In genomic region chr2:17517481-17518211, GRCh38 we compare ENCODE assay signal across 10 cellular contexts. TPM values are rescaled to one million over a fixed set of nuclear protein-coding genes. Genes with fewer than 3 reads are reported as not detected.
DNase-seq lines count a peak whose midpoint lies in the region; ATAC-seq, FAIRE-seq and TF ChIP-seq lines count a peak whose summit lies in the region.
"Had no signal": no experiment of that assay in that cellular context is flagged by ENCODE, and none has a peak within 500 bp of the region (broad histone marks: within the 10 kb centered on the region; RNA-seq: fewer than 3 reads in every experiment).

No MANE protein-coding gene starts in this region.

- POLR2A ChIA-PET in endothelial cell of umbilical vein (lab: Charles Lee): no interaction called here

- H3K27me3 ChIP-seq in endothelial cell of umbilical vein (ENCODE audit: control insufficient read depth in 2 of 2, insufficient read depth in 2 of 2, low read length in 2 of 2): peaks cover 0 to 47% of the 10 kb centered on the region in 2 experiments
- no peaks in the 10 kb centered on the region for H3K27me3 ChIP-seq in parathyroid adenoma (ENCODE audit: control insufficient read depth, insufficient read depth, low read length)

- CTCF ChIA-PET in endothelial cell of umbilical vein (lab: Charles Lee): no interaction called here

- no peaks in the 10 kb centered on the region for H4K20me1 ChIP-seq in endothelial cell of umbilical vein (replicated peaks; ENCODE audit: control insufficient read depth, extremely low read depth, insufficient read depth, low read length)

- no peaks in the 10 kb centered on the region for H3K4me1 Mint-ChIP-seq in activated naive CD8-positive, alpha-beta T cell treated with anti-CD3 and anti-CD28 coated beads, Interleukin-2, amount 50 U/mL, for 24 hours

- no peak overlapping the region for H3K4me3 Mint-ChIP-seq in activated naive CD8-positive, alpha-beta T cell treated with anti-CD3 and anti-CD28 coated beads, Interleukin-2, amount 50 U/mL, for 24 hours
- H3K4me3 Mint-ChIP-seq: stimulated activated naive CD8-positive, alpha-beta T cell treated with anti-CD3 and anti-CD28 coated beads, Interleukin-15, Interleukin-2, amounts not matched to agents 100 ng/mL and 50 ng/mL, for 24 hours had no signal

- no peak for TF ChIP-seq POLR2A in endothelial cell of umbilical vein (IDR thresholded peaks at IDR 0.05; ENCODE audit: low read depth, low read length)

- H3K9me3 Mint-ChIP-seq in activated naive CD8-positive, alpha-beta T cell treated with anti-CD3 and anti-CD28 coated beads, Interleukin-2, amount 50 U/mL, for 24 hours: no peaks in the 10 kb centered on the region
- H3K9me3 Mint-ChIP-seq: stimulated activated naive CD8-positive, alpha-beta T cell treated with anti-CD3 and anti-CD28 coated beads, Interleukin-15, Interleukin-2, amounts not matched to agents 100 ng/mL and 50 ng/mL, for 24 hours had no signal

- H3K4me2 ChIP-seq in endothelial cell of umbilical vein (ENCODE audit: insufficient read depth, low read length) (peak overlapping the region; percentile 79), parathyroid adenoma (ENCODE audit: low read length) (no peak overlapping the region)

- peaks cover 28% of the 10 kb centered on the region for H3K27me3 Mint-ChIP-seq in activated naive CD8-positive, alpha-beta T cell treated with anti-CD3 and anti-CD28 coated beads, Interleukin-2, amount 50 U/mL, for 24 hours

- H3K79me2 ChIP-seq in endothelial cell of umbilical vein (ENCODE audit: control insufficient read depth, insufficient read depth, low read length) (no peaks in the 10 kb centered on the region), parathyroid adenoma (no peaks in the 10 kb centered on the region)

- H3K27ac Mint-ChIP-seq in activated naive CD8-positive, alpha-beta T cell treated with anti-CD3 and anti-CD28 coated beads, Interleukin-2, amount 50 U/mL, for 24 hours: no peak overlapping the region
- H3K27ac Mint-ChIP-seq: stimulated activated naive CD8-positive, alpha-beta T cell treated with anti-CD3 and anti-CD28 coated beads, Interleukin-15, Interleukin-2, amounts not matched to agents 100 ng/mL and 50 ng/mL, for 24 hours had no signal

- BruUV-seq in endothelial cell of umbilical vein (replicated peaks; lab: Mats Ljungman, UMichigan): no TSS peak

- dilution Hi-C loops in endothelial cell of umbilical vein (cut with MboI; ENCODE audit: extremely low pct_ligation_motif_present, low sequenced_read_pairs): no loop called here

- peak overlapping the region; percentile 1 to 40 (median 2) for H3K4me3 ChIP-seq in endothelial cell of umbilical vein (replicated peaks in 1 of 3; ENCODE audit: insufficient read depth in 1 of 3, low read depth in 1 of 3, low read length in 3 of 3)
- H3K4me3 ChIP-seq in parathyroid adenoma (ENCODE audit: low read depth, low read length): no peak overlapping the region

- H3K9ac ChIP-seq in endothelial cell of umbilical vein (replicated peaks; ENCODE audit: extremely low read depth, insufficient read depth, low read length): no peak overlapping the region
- no peak overlapping the region for H3K9ac ChIP-seq in parathyroid adenoma

- peak; percentile 2 for ATAC-seq in HG03521 (IDR thresholded peaks at IDR 0.05; ENCODE audit: unreplicated experiment)
- no peak for ATAC-seq in activated naive CD8-positive, alpha-beta T cell treated with anti-CD3 and anti-CD28 coated beads, Interleukin-2, amount 50 U/mL, for 24 hours

- H2AFZ ChIP-seq in endothelial cell of umbilical vein (ENCODE audit: low read depth, low read length) (peak overlapping the region; percentile 87), parathyroid adenoma (peak overlapping the region; percentile 76)

- no peaks in the 10 kb centered on the region for H3K9me1 ChIP-seq in endothelial cell of umbilical vein (replicated peaks; ENCODE audit: control insufficient read depth, extremely low read depth, insufficient read depth, low read length)

- no peak for TF ChIP-seq CTCF in endothelial cell of umbilical vein (IDR thresholded peaks at IDR 0.05; ENCODE audit: extremely low read depth in 1 of 2, insufficient read depth in 1 of 2, low read depth in 1 of 2, low read length in 2 of 2)
- no peak for TF ChIP-seq CTCF in parathyroid adenoma (IDR thresholded peaks at IDR 0.05)

- intact Hi-C loops in endothelial cell of umbilical vein (cut with micrococcal nuclease): loop anchor here (1.0 to 2.0 kb wide), 3 partner anchors 15 to 22 kb away; no protein-coding TSS in a partner anchor

- H3K4me1 ChIP-seq in endothelial cell of umbilical vein (ENCODE audit: control insufficient read depth, extremely low read depth, insufficient read depth, low read length) (peaks cover 2% of the 10 kb centered on the region), parathyroid adenoma (no peaks in the 10 kb centered on the region)

- no peak overlapping the region for H3K27ac ChIP-seq in endothelial cell of umbilical vein (ENCODE audit: insufficient read depth, low read depth, low read length)
- no peak overlapping the region for H3K27ac ChIP-seq in parathyroid adenoma
- H3K27ac ChIP-seq: 22Rv1 had no signal

- H3K36me3 Mint-ChIP-seq in activated naive CD8-positive, alpha-beta T cell treated with anti-CD3 and anti-CD28 coated beads, Interleukin-2, amount 50 U/mL, for 24 hours (ENCODE audit: low read depth): no peaks in the 10 kb centered on the region

- H3K9me3 ChIP-seq in endothelial cell of umbilical vein (replicated peaks; ENCODE audit: control insufficient read depth, insufficient read depth, low read length) (no peaks in the 10 kb centered on the region), parathyroid adenoma (ENCODE audit: control insufficient read depth, low read length) (no peaks in the 10 kb centered on the region)

- no peak for FAIRE-seq in endothelial cell of umbilical vein (lab: Jason Lieb, UNC)

- no peaks in the 10 kb centered on the region for H3K36me3 ChIP-seq in endothelial cell of umbilical vein (ENCODE audit: control insufficient read depth in 2 of 2, extremely low read depth in 1 of 2, insufficient read depth in 2 of 2, low read length in 2 of 2)
- no peaks in the 10 kb centered on the region for H3K36me3 ChIP-seq in parathyroid adenoma (ENCODE audit: control insufficient read depth, insufficient read depth, low read length)

- DNase-seq in DMS53 (lab: John Stamatoyannopoulos, UW) (peak; percentile 32), DMS53 treated with DMSO at 0.1 percent for 48 hours (lab: John Stamatoyannopoulos, UW; ENCODE audit: unreplicated experiment) (no peak), endothelial cell of umbilical vein (ENCODE audit: low read depth, low spot score) (no peak), NCI-H1092 (lab: John Stamatoyannopoulos, UW) (no peak), kidney glomerular epithelial cell (lab: John Stamatoyannopoulos, UW) (no peak)
- no peak for DNase-seq in activated naive CD8-positive, alpha-beta T cell treated with anti-CD3 and anti-CD28 coated beads, Interleukin-2, amount 50 U/mL, for 24 hours

TF ChIP-seq in endothelial cell of umbilical vein, 7 proteins besides CTCF, POLR2A, EP300 and RAD21:
- TF ChIP-seq GATA2 (IDR thresholded peaks at IDR 0.05; ENCODE audit: insufficient read depth, insufficient read length, low read depth, low read length) (no peak), MAX (IDR thresholded peaks at IDR 0.05; ENCODE audit: insufficient read depth, insufficient read length) (no peak), EZH2 (IDR thresholded peaks at IDR 0.05; ENCODE audit: borderline replicate concordance, low read depth, low read length, severe bottlenecking) (no peak), JUN (IDR thresholded peaks at IDR 0.05; ENCODE audit: borderline replicate concordance, insufficient read depth, insufficient read length, low read depth) (no peak), POLR2AphosphoS5 (IDR thresholded peaks at IDR 0.05; ENCODE audit: insufficient read depth, low read depth, low read length) (no peak), FOS (IDR thresholded peaks at IDR 0.05; ENCODE audit: borderline replicate concordance, insufficient read depth, low read length) (no peak), MYC (IDR thresholded peaks at IDR 0.05; ENCODE audit: low read depth, low read length) (no peak)

RNA-seq across cellular contexts. Expression of gene RAD51AP2, which starts 0.6 kb away (rescaled TPM):
- total RNA-seq in endothelial cell of umbilical vein: not detected in 2 replicates
- polyA plus RNA-seq in endothelial cell of umbilical vein: not detected in 2 replicates
- not detected in 2 replicates for polyA plus RNA-seq in endothelial cell of umbilical vein (2011; cell fraction: cytosol; rRNA removed)
- polyA plus RNA-seq in endothelial cell of umbilical vein (2011; cell fraction: nucleus; rRNA removed): not detected in 2 replicates
- not detected in 2 replicates for polyA plus RNA-seq in endothelial cell of umbilical vein (2012)
- not detected in 2 replicates for polyA minus RNA-seq in endothelial cell of umbilical vein
- not detected for polyA minus RNA-seq in endothelial cell of umbilical vein (2011; cell fraction: cytosol; rRNA and poly(A)+ RNA removed)
- not detected in 2 replicates for polyA minus RNA-seq in endothelial cell of umbilical vein (2011; cell fraction: nucleus; rRNA and poly(A)+ RNA removed)

RNA-seq across cellular contexts. Expression of gene VSNL1, which starts 22.9 kb away (rescaled TPM):
- not detected in 2 replicates for total RNA-seq in endothelial cell of umbilical vein
- not detected in 2 replicates for polyA plus RNA-seq in endothelial cell of umbilical vein
- polyA plus RNA-seq in endothelial cell of umbilical vein (2011; cell fraction: cytosol; rRNA removed): not detected in 2 replicates
- polyA plus RNA-seq in endothelial cell of umbilical vein (2011; cell fraction: nucleus; rRNA removed): not detected in 2 replicates
- not detected in 2 replicates for polyA plus RNA-seq in endothelial cell of umbilical vein (2012)
- polyA minus RNA-seq in endothelial cell of umbilical vein: not detected in 2 replicates
- polyA minus RNA-seq in endothelial cell of umbilical vein (2011; cell fraction: cytosol; rRNA and poly(A)+ RNA removed): not detected
- polyA minus RNA-seq in endothelial cell of umbilical vein (2011; cell fraction: nucleus; rRNA and poly(A)+ RNA removed): not detected in 2 replicates
